Comparison of ENCODE assay signal across 19 cellular contexts in the genomic region with DNA sequence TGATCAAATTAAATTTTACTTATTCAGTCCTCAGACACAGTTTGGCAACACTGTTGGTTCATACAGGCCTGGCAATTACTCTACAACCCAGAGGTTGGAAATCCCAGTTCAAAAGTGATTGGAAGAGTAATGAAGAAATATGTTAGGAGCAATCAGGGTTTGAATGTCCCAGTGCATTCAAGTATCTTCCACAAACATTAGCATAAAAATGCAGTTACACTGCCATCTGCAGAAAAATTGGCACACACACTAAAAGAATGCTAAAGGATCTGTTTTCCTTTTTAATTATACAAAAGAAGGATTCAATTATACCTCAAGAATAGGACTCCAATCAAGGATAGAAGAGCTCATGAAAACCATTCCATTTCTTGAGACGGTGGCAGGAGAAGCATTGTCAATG.
DNase-seq lines count a peak whose midpoint lies in the region; ATAC-seq and TF ChIP-seq lines count a peak whose summit lies in the region.
"Had no signal": no experiment of that assay in that cellular context is flagged by ENCODE, and none has a peak within 500 bp of the region (broad histone marks: within the 10 kb centered on the region; RNA-seq: fewer than 3 reads in every experiment).

No MANE protein-coding gene starts in this region.

- no peaks in the 10 kb centered on the region for H3K4me1 Mint-ChIP-seq in osteocyte (ENCODE audit: unreplicated experiment)
- H3K4me1 Mint-ChIP-seq: stimulated activated effector memory CD8-positive, alpha-beta T cell treated with anti-CD3 and anti-CD28 coated beads, Interleukin-12 subunit alpha, Interleukin-12 subunit beta, amount 100 ng/mL, for 72 hours had no signal

- H3K4ac ChIP-seq in IMR-90 (ENCODE audit: low read depth, low read length) = no peak overlapping the region

- ATAC-seq in IMR-90 (ENCODE audit: low read depth) (peak; percentile 51; the same call in 1 of the 2 replicates), GM21619 (IDR thresholded peaks at IDR 0.05; ENCODE audit: unreplicated experiment) (no peak)
- ATAC-seq: body of pancreas; K562; left lobe of liver; stimulated activated effector memory CD8-positive, alpha-beta T cell treated with anti-CD3 and anti-CD28 coated beads, Interleukin-12 subunit alpha, Interleukin-12 subunit beta, amount 100 ng/mL, for 72 hours had no signal

- H3K79me1 ChIP-seq in IMR-90 (ENCODE audit: low read depth in 1 of 2, low read length in 2 of 2) = no peaks in the 10 kb centered on the region

- TF ChIP-seq POLR2A in IMR-90 (IDR thresholded peaks at IDR 0.05; ENCODE audit: low read depth, low read length) = no peak

- no peak overlapping the region for H3K4me2 ChIP-seq in IMR-90 (ENCODE audit: low read depth, low read length)
- no peak overlapping the region for H3K4me2 ChIP-seq in hepatocyte

- in situ Hi-C loops in Caki2 (cut with HindIII; ENCODE audit: low pct_unique_long_range_greater_than_20kb, low sequenced_read_pairs) = no loop called here
- in situ Hi-C loops in IMR-90 (cut with MboI; ENCODE audit: low sequenced_read_pairs) = no loop called here

- TF ChIP-seq RAD21 in IMR-90 (IDR thresholded peaks at IDR 0.05; ENCODE audit: low read length) = peak; percentile 56

- H2BK5ac ChIP-seq in IMR-90 (ENCODE audit: low read depth, low read length, poor library complexity, severe bottlenecking) = no peak overlapping the region

- no peaks in the 10 kb centered on the region for H3K36me3 Mint-ChIP-seq in osteocyte (ENCODE audit: unreplicated experiment)
- H3K36me3 Mint-ChIP-seq: stimulated activated effector memory CD8-positive, alpha-beta T cell treated with anti-CD3 and anti-CD28 coated beads, Interleukin-12 subunit alpha, Interleukin-12 subunit beta, amount 100 ng/mL, for 72 hours had no signal

- H3K27me3 Mint-ChIP-seq in osteocyte (ENCODE audit: unreplicated experiment) = peaks cover 15% of the 10 kb centered on the region
- H3K27me3 Mint-ChIP-seq: CD4-positive, alpha-beta T cell had no signal

- H3K27ac Mint-ChIP-seq in osteocyte (ENCODE audit: unreplicated experiment) = no peak overlapping the region
- H3K27ac Mint-ChIP-seq: activated naive CD4-positive, alpha-beta T cell treated with anti-CD3 and anti-CD28 coated beads for 36 hours; CD4-positive, alpha-beta T cell; stimulated activated effector memory CD8-positive, alpha-beta T cell treated with anti-CD3 and anti-CD28 coated beads, Interleukin-12 subunit alpha, Interleukin-12 subunit beta, amount 100 ng/mL, for 72 hours; T-helper 2 cell treated with Interferon-gamma antibody and Interleukin-4, amounts not matched to agents 5 μg/mL and 100 μg/mL, for 36 hours had no signal

- H4K91ac ChIP-seq in IMR-90 (ENCODE audit: insufficient read depth, low read depth, low read length) = no peak overlapping the region

- DNase-seq in Caki2 (ENCODE audit: low read depth) = peak; percentile 12
- DNase-seq in IMR-90 = peak; percentile 20
- peak; percentile 37 for DNase-seq in RPMI7951 (ENCODE audit: low read depth)
- DNase-seq in hepatocyte (ENCODE audit: low spot score) = no peak
- DNase-seq in NK-92 treated with Interleukin-12 subunit alpha and Interleukin-12 subunit beta, amount 100 ng/mL, for 24 hours (lab: John Stamatoyannopoulos, UW) = no peak
- no peak for DNase-seq in osteocyte (ENCODE audit: extremely low spot score, unreplicated experiment)
- no peak for DNase-seq in DMS 273 treated with DMSO at 0.1 percent for 48 hours (lab: John Stamatoyannopoulos, UW)
- DNase-seq: activated naive CD4-positive, alpha-beta T cell treated with anti-CD3 and anti-CD28 coated beads for 36 hours; body of pancreas; CD4-positive, alpha-beta T cell; NCI-H510A treated with DMSO at 0.1 percent for 48 hours; ovary; small intestine had no signal

- H2BK20ac ChIP-seq in IMR-90 (ENCODE audit: low read depth, low read length) = peak overlapping the region; percentile 34; the same call in 1 of the 2 replicates

- H4K8ac ChIP-seq in IMR-90 (ENCODE audit: low read depth in 2 of 2, low read length in 2 of 2) = no peak overlapping the region

- H2BK15ac ChIP-seq in IMR-90 (ENCODE audit: low read depth, low read length) = no peak overlapping the region

- peaks cover 6% of the 10 kb centered on the region for H3K36me3 ChIP-seq in IMR-90 (ENCODE audit: control insufficient read depth, insufficient read depth, low read length)
- no peaks in the 10 kb centered on the region for H3K36me3 ChIP-seq in hepatocyte (replicated peaks; ENCODE audit: insufficient read depth, low read depth)
- H3K36me3 ChIP-seq: ovary, tibial nerve had no signal

- BruUV-seq in IMR-90 (replicated peaks; lab: Mats Ljungman, UMichigan) = no TSS peak

- no peak overlapping the region for H2AFZ ChIP-seq in IMR-90 (replicated peaks; ENCODE audit: low read length, poor library complexity)
- H2AFZ ChIP-seq in hepatocyte = no peak overlapping the region

- H3K4me3 ChIP-seq in IMR-90 (ENCODE audit: insufficient read depth, low read depth, low read length) (no peak overlapping the region), hepatocyte (no peak overlapping the region)
- H3K4me3 ChIP-seq: body of pancreas, K562, ovary, tibial nerve had no signal

- H3K27ac ChIP-seq in IMR-90 (ENCODE audit: insufficient read depth, low read length) = no peak overlapping the region
- H3K27ac ChIP-seq in hepatocyte = no peak overlapping the region
- H3K27ac ChIP-seq: body of pancreas, ovary, tibial nerve had no signal

- no peak overlapping the region for H2AK9ac ChIP-seq in IMR-90 (replicated peaks; ENCODE audit: low read depth, low read length, poor library complexity)

- H3K9me1 ChIP-seq in IMR-90 (ENCODE audit: insufficient read depth, low read length) = no peaks in the 10 kb centered on the region

- WGBS in IMR-90 (ENCODE audit: extremely low coverage in 2 of 2, insufficient read length in 1 of 2), 2 experiments = no CpG with 5 or more reads among the region's 1 CpG
- 75% methylated on average over 1 of the region's 1 CpG for WGBS in hepatocyte (ENCODE audit: low lambda C conversion rate, missing lambda C conversion rate)

- no peak overlapping the region for H3K56ac ChIP-seq in IMR-90 (ENCODE audit: extremely low read depth, insufficient read depth, low read length)

- H3K9me2 ChIP-seq in hepatocyte (replicated peaks; ENCODE audit: insufficient read depth) = no peaks in the 10 kb centered on the region

- no peaks in the 10 kb centered on the region for H3K27me3 ChIP-seq in IMR-90 (ENCODE audit: control insufficient read depth, insufficient read depth, low read length)
- H3K27me3 ChIP-seq in hepatocyte = no peaks in the 10 kb centered on the region
- H3K27me3 ChIP-seq: body of pancreas, ovary, tibial nerve had no signal

- no peaks in the 10 kb centered on the region for H3K4me1 ChIP-seq in IMR-90 (ENCODE audit: control insufficient read depth, insufficient read depth, low read length)
- no peaks in the 10 kb centered on the region for H3K4me1 ChIP-seq in hepatocyte (ENCODE audit: insufficient read depth)
- H3K4me1 ChIP-seq: body of pancreas, tibial nerve had no signal

- no peaks in the 10 kb centered on the region for H4K20me1 ChIP-seq in IMR-90 (ENCODE audit: insufficient read depth, low read length)
- H4K20me1 ChIP-seq in hepatocyte (ENCODE audit: insufficient read depth, poor library complexity, severe bottlenecking) = no peaks in the 10 kb centered on the region

- POLR2A ChIA-PET in IMR-90 (lab: Charles Lee; ENCODE audit: unreplicated experiment) = no interaction called here

- CTCF ChIA-PET in IMR-90 (lab: Yijun Ruan, JAX) = interaction anchor here (1.2 kb wide), 1 partner anchor 18 kb away, joined by 4 read pairs; no protein-coding TSS in a partner anchor

- TF ChIP-seq CTCF in IMR-90 (conservative IDR thresholded peaks at IDR 0.05; ENCODE audit: low read depth, low read length) = peak; percentile 47
- peak; percentile 27 for TF ChIP-seq CTCF in hepatocyte (IDR thresholded peaks at IDR 0.05; ENCODE audit: poor library complexity)
- no peak for TF ChIP-seq CTCF in osteocyte (IDR thresholded peaks at IDR 0.05)

- no peak overlapping the region for H2AK5ac ChIP-seq in IMR-90 (ENCODE audit: low read depth, low read length)

- H4K5ac ChIP-seq in IMR-90 (ENCODE audit: low read depth, low read length) = no peak overlapping the region

- H3K9ac ChIP-seq in IMR-90 (ENCODE audit: low read depth, low read length) = no peak overlapping the region

- no peak overlapping the region for H2BK120ac ChIP-seq in IMR-90 (ENCODE audit: low read depth, low read length)

- no peaks in the 10 kb centered on the region for H3K9me3 Mint-ChIP-seq in osteocyte (ENCODE audit: unreplicated experiment)

- dilution Hi-C loops in IMR-90 (cut with HindIII; ENCODE audit: low sequenced_read_pairs, unreplicated experiment) = no loop called here

- H3K23ac ChIP-seq in IMR-90 (ENCODE audit: low read depth, low read length) = no peak overlapping the region

- intact Hi-C loops in IMR-90 (cut with micrococcal nuclease) = no loop called here

- H3K79me2 ChIP-seq in hepatocyte = no peaks in the 10 kb centered on the region

- no peak overlapping the region for H3K4me3 Mint-ChIP-seq in osteocyte (ENCODE audit: unreplicated experiment)
- H3K4me3 Mint-ChIP-seq: activated naive CD4-positive, alpha-beta T cell treated with anti-CD3 and anti-CD28 coated beads for 36 hours; CD4-positive, alpha-beta T cell; stimulated activated effector memory CD8-positive, alpha-beta T cell treated with anti-CD3 and anti-CD28 coated beads, Interleukin-12 subunit alpha, Interleukin-12 subunit beta, amount 100 ng/mL, for 72 hours; T-helper 2 cell treated with Interferon-gamma antibody and Interleukin-4, amounts not matched to agents 5 μg/mL and 100 μg/mL, for 36 hours had no signal

- no peak overlapping the region for H3K14ac ChIP-seq in IMR-90 (replicated peaks; ENCODE audit: low read depth, low read length)

- no peak overlapping the region for H3K18ac ChIP-seq in IMR-90 (ENCODE audit: low read depth, low read length)

- no peaks in the 10 kb centered on the region for H3K9me3 ChIP-seq in IMR-90 (ENCODE audit: control insufficient read depth, insufficient read depth, low read length)
- H3K9me3 ChIP-seq in hepatocyte (ENCODE audit: low read depth) = no peaks in the 10 kb centered on the region
- H3K9me3 ChIP-seq: body of pancreas, ovary, tibial nerve had no signal

TF ChIP-seq in IMR-90, 13 proteins besides CTCF, POLR2A, EP300 and RAD21 (continues in another document):
- TF ChIP-seq MAZ (IDR thresholded peaks at IDR 0.05; ENCODE audit: borderline replicate concordance, low read depth, low read length) (no peak), SMC3 (IDR thresholded peaks at IDR 0.05; ENCODE audit: low read depth, low read length) (peak; percentile 27; the same call in 1 of the 2 replicates), RFX5 (IDR thresholded peaks at IDR 0.05; ENCODE audit: low read depth, low read length) (no peak)
- TF ChIP-seq, protein P1, sequence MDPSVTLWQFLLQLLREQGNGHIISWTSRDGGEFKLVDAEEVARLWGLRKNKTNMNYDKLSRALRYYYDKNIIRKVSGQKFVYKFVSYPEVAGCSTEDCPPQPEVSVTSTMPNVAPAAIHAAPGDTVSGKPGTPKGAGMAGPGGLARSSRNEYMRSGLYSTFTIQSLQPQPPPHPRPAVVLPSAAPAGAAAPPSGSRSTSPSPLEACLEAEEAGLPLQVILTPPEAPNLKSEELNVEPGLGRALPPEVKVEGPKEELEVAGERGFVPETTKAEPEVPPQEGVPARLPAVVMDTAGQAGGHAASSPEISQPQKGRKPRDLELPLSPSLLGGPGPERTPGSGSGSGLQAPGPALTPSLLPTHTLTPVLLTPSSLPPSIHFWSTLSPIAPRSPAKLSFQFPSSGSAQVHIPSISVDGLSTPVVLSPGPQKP (IDR thresholded peaks at IDR 0.05; ENCODE audit: borderline replicate concordance, low read depth, low read length) = no peak

Comparison
In these comparisons a context has a peak if more than half of its experiments do, and no peak if none do; other contexts are left out.
1. DNase-seq: peak in Caki2 (single experiment), IMR-90 (single experiment) and RPMI7951 (single experiment); none in hepatocyte (single experiment), NK-92 treated with Interleukin-12 subunit alpha and Interleukin-12 subunit beta, amount 100 ng/mL, for 24 hours (single experiment), osteocyte (single experiment) and DMS 273 treated with DMSO at 0.1 percent for 48 hours (single experiment).